In the genomic region with DNA sequence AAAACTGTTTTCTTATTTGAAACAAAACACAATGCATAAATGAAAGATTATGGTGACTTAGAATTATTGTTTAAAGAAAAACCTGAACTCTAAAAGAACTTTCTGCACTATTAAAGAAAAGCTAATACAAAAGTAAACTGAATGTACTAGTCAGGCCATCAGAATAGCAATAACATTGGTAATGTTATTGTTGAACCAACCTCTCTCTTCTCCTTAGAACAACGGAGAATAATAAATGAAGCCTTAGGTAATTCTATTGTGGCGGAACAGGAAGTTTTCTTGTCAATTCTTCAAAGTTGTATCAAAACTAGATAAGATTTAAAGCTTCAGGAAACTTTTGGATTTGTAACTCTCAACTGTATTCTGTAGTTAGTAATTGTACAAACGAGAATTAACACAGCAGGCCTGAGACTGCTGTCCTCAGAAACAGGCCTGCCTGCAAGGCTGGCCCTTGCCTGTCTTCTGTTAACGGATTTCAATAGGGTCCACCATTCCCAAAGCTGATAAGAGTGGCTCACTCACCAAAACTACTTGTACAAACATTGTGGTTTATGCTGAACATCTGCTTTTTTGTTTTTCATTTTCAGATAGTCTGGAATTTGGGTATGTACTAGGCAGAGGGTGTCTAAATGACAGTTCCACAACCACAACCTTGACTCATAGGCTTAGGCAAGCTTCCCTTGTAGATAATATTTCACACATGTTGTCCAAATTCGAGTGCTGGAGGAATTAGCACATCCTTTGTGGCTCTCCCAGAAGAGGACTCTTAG, we compare ENCODE assay signal across 15 cellular contexts.
DNase-seq lines count a peak whose midpoint lies in the region; ATAC-seq and FAIRE-seq lines count a peak whose summit lies in the region.
"Had no signal": no experiment of that assay in that cellular context is flagged by ENCODE, and none has a peak within 500 bp of the region (broad histone marks: within the 10 kb centered on the region; RNA-seq: fewer than 3 reads in every experiment).

No MANE protein-coding gene starts in this region.

- H3K4me1 Mint-ChIP-seq in stimulated activated memory B cell treated with anti-CD40 and anti-IgM and Interleukin-4, amounts not matched to agents 10 μg/mL and 1 μg/mL and 100 μg/mL, for 72 hours: no peaks in the 10 kb centered on the region
- H3K4me1 Mint-ChIP-seq: CD8-positive, alpha-beta memory T cell had no signal

- H3K27ac Mint-ChIP-seq in stimulated activated memory B cell treated with anti-CD40 and anti-IgM and Interleukin-4, amounts not matched to agents 10 μg/mL and 1 μg/mL and 100 μg/mL, for 72 hours: no peak overlapping the region
- H3K27ac Mint-ChIP-seq: activated T-cell treated with anti-CD3 and anti-CD28 coated beads, Interleukin-2, amount 50 U/mL, for 72 hours; CD8-positive, alpha-beta memory T cell; effector memory CD8-positive, alpha-beta T cell had no signal

- H3K27me3 Mint-ChIP-seq in stimulated activated memory B cell treated with anti-CD40 and anti-IgM and Interleukin-4, amounts not matched to agents 10 μg/mL and 1 μg/mL and 100 μg/mL, for 72 hours: no peaks in the 10 kb centered on the region
- H3K27me3 Mint-ChIP-seq: CD8-positive, alpha-beta memory T cell; effector memory CD8-positive, alpha-beta T cell had no signal

- peaks cover 5% of the 10 kb centered on the region for H3K9me3 Mint-ChIP-seq in stimulated activated memory B cell treated with anti-CD40 and anti-IgM and Interleukin-4, amounts not matched to agents 10 μg/mL and 1 μg/mL and 100 μg/mL, for 72 hours

- peak; percentile 100 for DNase-seq in GF-D8 (lab: John Stamatoyannopoulos, UW)
- DNase-seq in OCI-M1 (lab: John Stamatoyannopoulos, UW): peak; percentile 95
- DNase-seq in non-pigmented ciliary epithelial cell (ENCODE audit: low read depth): peak; percentile 79
- DNase-seq: activated T-cell treated with anti-CD3 and anti-CD28 coated beads, Interleukin-2, amount 50 U/mL, for 72 hours; CD8-positive, alpha-beta memory T cell; effector memory CD8-positive, alpha-beta T cell; GOT3; NCI-H524; stimulated activated CD4-positive, alpha-beta T cell treated with anti-CD3 and anti-CD28 coated beads, Interleukin-12 subunit alpha, Interleukin-12 subunit beta, amount 100 ng/mL, for 4 hours; T-helper 9 cell had no signal

- H3K36me3 Mint-ChIP-seq in stimulated activated memory B cell treated with anti-CD40 and anti-IgM and Interleukin-4, amounts not matched to agents 10 μg/mL and 1 μg/mL and 100 μg/mL, for 72 hours: no peaks in the 10 kb centered on the region
- H3K36me3 Mint-ChIP-seq: CD8-positive, alpha-beta memory T cell had no signal

- no peak overlapping the region for H3K4me3 Mint-ChIP-seq in stimulated activated memory B cell treated with anti-CD40 and anti-IgM and Interleukin-4, amounts not matched to agents 10 μg/mL and 1 μg/mL and 100 μg/mL, for 72 hours
- H3K4me3 Mint-ChIP-seq: activated T-cell treated with anti-CD3 and anti-CD28 coated beads, Interleukin-2, amount 50 U/mL, for 72 hours; effector memory CD8-positive, alpha-beta T cell had no signal

- ATAC-seq in HG02973 (IDR thresholded peaks at IDR 0.05; ENCODE audit: unreplicated experiment) (no peak), GM19023 (IDR thresholded peaks at IDR 0.05; ENCODE audit: unreplicated experiment) (no peak), GM21367 (IDR thresholded peaks at IDR 0.05; ENCODE audit: unreplicated experiment) (no peak)
- no peak for ATAC-seq in stimulated activated memory B cell treated with anti-CD40 and anti-IgM and Interleukin-4, amounts not matched to agents 10 μg/mL and 1 μg/mL and 100 μg/mL, for 72 hours
- ATAC-seq: activated T-cell treated with anti-CD3 and anti-CD28 coated beads, Interleukin-2, amount 50 U/mL, for 72 hours; effector memory CD8-positive, alpha-beta T cell had no signal

- peak; percentile 99 for FAIRE-seq in endometrium (lab: Jason Lieb, UNC)
